23 cellular contexts compared by ENCODE assay signal in genomic region chrX:20248592-20249192, GRCh38. TPM values are rescaled to one million over a fixed set of nuclear protein-coding genes. Genes with fewer than 3 reads are reported as not detected.
DNase-seq lines count a peak whose midpoint lies in the region; ATAC-seq, FAIRE-seq and TF ChIP-seq lines count a peak whose summit lies in the region.
"Had no signal": no experiment of that assay in that cellular context is flagged by ENCODE, and none has a peak within 500 bp of the region (broad histone marks: within the 10 kb centered on the region; RNA-seq: fewer than 3 reads in every experiment).

No MANE protein-coding gene starts in this region.

- peak; percentile 33 for FAIRE-seq in endothelial cell of umbilical vein (lab: Jason Lieb, UNC)
- FAIRE-seq: A204.1 had no signal

- no peaks in the 10 kb centered on the region for H3K27me3 ChIP-seq in CD8-positive, alpha-beta T cell (ENCODE audit: insufficient read depth, low read length)
- H3K27me3 ChIP-seq in endothelial cell of umbilical vein (ENCODE audit: control insufficient read depth in 2 of 2, insufficient read depth in 2 of 2, low read length in 2 of 2) = no peaks in the 10 kb centered on the region
- H3K27me3 ChIP-seq in Peyer's patch = no peaks in the 10 kb centered on the region
- H3K27me3 ChIP-seq: BE2C had no signal

- TF ChIP-seq POLR2A in endothelial cell of umbilical vein (IDR thresholded peaks at IDR 0.05; ENCODE audit: low read depth, low read length) = no peak
- no peak for TF ChIP-seq POLR2A in Peyer's patch (IDR thresholded peaks at IDR 0.05)

- no peak overlapping the region for H3K4me3 Mint-ChIP-seq in activated naive CD4-positive, alpha-beta T cell treated with anti-CD3 and anti-CD28 coated beads, Interleukin-2, amount 10 ng/mL, durations not matched to agents 7 days and 5 days
- no peak overlapping the region for H3K4me3 Mint-ChIP-seq in activated naive CD4-positive, alpha-beta T cell treated with anti-CD3 and anti-CD28 coated beads for 36 hours
- peak overlapping the region; percentile 1 for H3K4me3 Mint-ChIP-seq in CD8-positive, alpha-beta T cell

- H3K4me1 Mint-ChIP-seq in activated naive CD4-positive, alpha-beta T cell treated with anti-CD3 and anti-CD28 coated beads, Interleukin-2, amount 10 ng/mL, durations not matched to agents 7 days and 5 days = peaks cover 27% of the 10 kb centered on the region
- H3K4me1 Mint-ChIP-seq in activated naive CD4-positive, alpha-beta T cell treated with anti-CD3 and anti-CD28 coated beads for 36 hours (ENCODE audit: low read depth) = peaks cover 23% of the 10 kb centered on the region
- peaks cover 47% of the 10 kb centered on the region for H3K4me1 Mint-ChIP-seq in CD8-positive, alpha-beta T cell (ENCODE audit: low read depth)

- no peak overlapping the region for H3K27ac ChIP-seq in CD8-positive, alpha-beta T cell (ENCODE audit: low read depth, low read length)
- H3K27ac ChIP-seq in OCI-LY7 (ENCODE audit: low read depth, low read length, poor library complexity, severe bottlenecking) (no peak overlapping the region), endothelial cell of umbilical vein (ENCODE audit: insufficient read depth, low read depth, low read length) (no peak overlapping the region), Peyer's patch (no peak overlapping the region)
- H3K27ac ChIP-seq: GM23248 had no signal

- no peaks in the 10 kb centered on the region for H3K9me3 Mint-ChIP-seq in activated naive CD4-positive, alpha-beta T cell treated with anti-CD3 and anti-CD28 coated beads, Interleukin-2, amount 10 ng/mL, durations not matched to agents 7 days and 5 days
- no peaks in the 10 kb centered on the region for H3K9me3 Mint-ChIP-seq in activated naive CD4-positive, alpha-beta T cell treated with anti-CD3 and anti-CD28 coated beads for 36 hours
- H3K9me3 Mint-ChIP-seq in CD8-positive, alpha-beta T cell = no peaks in the 10 kb centered on the region

- peak overlapping the region; percentile 70 for H3K27ac Mint-ChIP-seq in activated naive CD4-positive, alpha-beta T cell treated with anti-CD3 and anti-CD28 coated beads, Interleukin-2, amount 10 ng/mL, durations not matched to agents 7 days and 5 days
- no peak overlapping the region for H3K27ac Mint-ChIP-seq in activated naive CD4-positive, alpha-beta T cell treated with anti-CD3 and anti-CD28 coated beads for 36 hours
- peak overlapping the region; percentile 37 for H3K27ac Mint-ChIP-seq in CD8-positive, alpha-beta T cell

- peaks cover 15% of the 10 kb centered on the region for H3K4me1 ChIP-seq in CD8-positive, alpha-beta T cell (ENCODE audit: insufficient read depth, low read length)
- H3K4me1 ChIP-seq in OCI-LY7 (ENCODE audit: insufficient read depth, low read length, poor library complexity, severe bottlenecking) (peaks cover 12% of the 10 kb centered on the region), endothelial cell of umbilical vein (ENCODE audit: control insufficient read depth, extremely low read depth, insufficient read depth, low read length) (no peaks in the 10 kb centered on the region), Peyer's patch (peaks cover 0 to 6% (median 0%) of the 10 kb centered on the region in 4 donors)
- H3K4me1 ChIP-seq: BE2C had no signal

- BruUV-seq in OCI-LY7 (replicated peaks; lab: Mats Ljungman, UMichigan) (no TSS peak), endothelial cell of umbilical vein (replicated peaks; lab: Mats Ljungman, UMichigan) (no TSS peak)

- DNase-seq in activated naive CD4-positive, alpha-beta T cell treated with anti-CD3 and anti-CD28 coated beads, Interleukin-2, amount 10 ng/mL, durations not matched to agents 7 days and 5 days = no peak
- DNase-seq in activated naive CD4-positive, alpha-beta T cell treated with anti-CD3 and anti-CD28 coated beads for 36 hours = no peak
- DNase-seq in CD8-positive, alpha-beta T cell = no peak
- DNase-seq in OCI-LY7 (ENCODE audit: low spot score) = peak; percentile 10
- no peak for DNase-seq in endothelial cell of umbilical vein (ENCODE audit: low read depth, low spot score)
- no peak for DNase-seq in NCI-H146 (lab: John Stamatoyannopoulos, UW)
- DNase-seq in activated CD4-positive, alpha-beta T cell treated with anti-CD3 and anti-CD28 coated beads, Interleukin-2, amount 50 U/mL, for 1 hour = no peak
- DNase-seq in Peyer's patch = no peak
- DNase-seq: BE2C, GDM1, GM23248, KG1, NCI-H1105 treated with DMSO at 0.1 percent for 48 hours, NCI-H1694 treated with DMSO at 0.1 percent for 48 hours, NCI-H2107, NCI-H510A, NCI-H748 treated with DMSO at 0.1 percent for 48 hours, OCI-M1, RPMI8226, SIG-M5 had no signal

- H3K9ac ChIP-seq in endothelial cell of umbilical vein (replicated peaks; ENCODE audit: extremely low read depth, insufficient read depth, low read length) = no peak overlapping the region
- H3K9ac ChIP-seq: GM23248 had no signal

- no peaks in the 10 kb centered on the region for H3K9me3 ChIP-seq in CD8-positive, alpha-beta T cell (ENCODE audit: low read length)
- H3K9me3 ChIP-seq in OCI-LY7 (ENCODE audit: low read length) = no peaks in the 10 kb centered on the region
- no peaks in the 10 kb centered on the region for H3K9me3 ChIP-seq in endothelial cell of umbilical vein (replicated peaks; ENCODE audit: control insufficient read depth, insufficient read depth, low read length)
- no peaks in the 10 kb centered on the region for H3K9me3 ChIP-seq in Peyer's patch
- H3K9me3 ChIP-seq: BE2C, HAP-1 had no signal

- no peaks in the 10 kb centered on the region for H3K27me3 Mint-ChIP-seq in activated naive CD4-positive, alpha-beta T cell treated with anti-CD3 and anti-CD28 coated beads, Interleukin-2, amount 10 ng/mL, durations not matched to agents 7 days and 5 days
- H3K27me3 Mint-ChIP-seq in activated naive CD4-positive, alpha-beta T cell treated with anti-CD3 and anti-CD28 coated beads for 36 hours (ENCODE audit: low read depth) = no peaks in the 10 kb centered on the region
- no peaks in the 10 kb centered on the region for H3K27me3 Mint-ChIP-seq in CD8-positive, alpha-beta T cell (ENCODE audit: low read depth)

- H3K9me1 ChIP-seq in endothelial cell of umbilical vein (replicated peaks; ENCODE audit: control insufficient read depth, extremely low read depth, insufficient read depth, low read length) = no peaks in the 10 kb centered on the region

- H3K36me3 Mint-ChIP-seq in activated naive CD4-positive, alpha-beta T cell treated with anti-CD3 and anti-CD28 coated beads, Interleukin-2, amount 10 ng/mL, durations not matched to agents 7 days and 5 days = peaks cover 12% of the 10 kb centered on the region
- peaks cover 2% of the 10 kb centered on the region for H3K36me3 Mint-ChIP-seq in activated naive CD4-positive, alpha-beta T cell treated with anti-CD3 and anti-CD28 coated beads for 36 hours (ENCODE audit: low read depth)
- peaks cover 18% of the 10 kb centered on the region for H3K36me3 Mint-ChIP-seq in CD8-positive, alpha-beta T cell

- H2AFZ ChIP-seq in OCI-LY7 (ENCODE audit: low read length) (no peak overlapping the region), endothelial cell of umbilical vein (ENCODE audit: low read depth, low read length) (no peak overlapping the region)
- H2AFZ ChIP-seq: GM23248 had no signal

- H3K79me2 ChIP-seq in OCI-LY7 (ENCODE audit: insufficient read depth, low read depth, low read length) (peaks cover 6% of the 10 kb centered on the region; the same call in 1 of the 2 replicates), endothelial cell of umbilical vein (ENCODE audit: control insufficient read depth, insufficient read depth, low read length) (peaks cover 2% of the 10 kb centered on the region)

- intact Hi-C loops in activated naive CD4-positive, alpha-beta T cell treated with anti-CD3 and anti-CD28 coated beads for 36 hours (cut with micrococcal nuclease) = no loop called here
- intact Hi-C loops in CD8-positive, alpha-beta T cell (cut with DNase I, micrococcal nuclease) = no loop called here
- intact Hi-C loops in OCI-LY7 (cut with micrococcal nuclease; ENCODE audit: unreplicated experiment) (no loop called here), endothelial cell of umbilical vein (cut with micrococcal nuclease) (no loop called here)

- CTCF ChIA-PET in activated naive CD4-positive, alpha-beta T cell treated with anti-CD3 and anti-CD28 coated beads, Interleukin-2, amount 10 ng/mL, durations not matched to agents 7 days and 5 days (lab: Charles Lee) = no interaction called here
- CTCF ChIA-PET in activated naive CD4-positive, alpha-beta T cell treated with anti-CD3 and anti-CD28 coated beads for 36 hours (lab: Charles Lee) = no interaction called here
- CTCF ChIA-PET in CD8-positive, alpha-beta T cell (lab: Charles Lee) = no interaction called here
- CTCF ChIA-PET in OCI-LY7 (lab: Charles Lee; ENCODE audit: unreplicated experiment) (no interaction called here), endothelial cell of umbilical vein (lab: Charles Lee) (no interaction called here)

- dilution Hi-C loops in endothelial cell of umbilical vein (cut with MboI; ENCODE audit: extremely low pct_ligation_motif_present, low sequenced_read_pairs) = no loop called here

- no peaks in the 10 kb centered on the region for H3K9me2 ChIP-seq in OCI-LY7 (ENCODE audit: insufficient read depth, low read length)

- no peak for ATAC-seq in CD8-positive, alpha-beta T cell
- ATAC-seq: SK-N-SH treated with all-trans-retinoic acid at 6 μM for 48 hours had no signal

- H3K4me3 ChIP-seq in CD8-positive, alpha-beta T cell (ENCODE audit: low read depth, low read length) = no peak overlapping the region
- no peak overlapping the region for H3K4me3 ChIP-seq in OCI-LY7 (ENCODE audit: low read depth, low read length, poor library complexity, severe bottlenecking)
- no peak overlapping the region for H3K4me3 ChIP-seq in endothelial cell of umbilical vein (replicated peaks in 1 of 3; ENCODE audit: insufficient read depth in 1 of 3, low read depth in 1 of 3, low read length in 3 of 3)
- no peak overlapping the region for H3K4me3 ChIP-seq in Peyer's patch
- H3K4me3 ChIP-seq: GM23248, HAP-1 had no signal

- H3K4me2 ChIP-seq in OCI-LY7 (ENCODE audit: low read length) (no peak overlapping the region), endothelial cell of umbilical vein (ENCODE audit: insufficient read depth, low read length) (no peak overlapping the region)

- H3K36me3 ChIP-seq in CD8-positive, alpha-beta T cell (ENCODE audit: insufficient read depth, low read length) = no peaks in the 10 kb centered on the region
- H3K36me3 ChIP-seq in OCI-LY7 (ENCODE audit: insufficient read depth, low read length) (peaks cover 16% of the 10 kb centered on the region), endothelial cell of umbilical vein (ENCODE audit: control insufficient read depth in 2 of 2, extremely low read depth in 1 of 2, insufficient read depth in 2 of 2, low read length in 2 of 2) (no peaks in the 10 kb centered on the region), Peyer's patch (no peaks in the 10 kb centered on the region)
- H3K36me3 ChIP-seq: BE2C, HAP-1 had no signal

- POLR2A ChIA-PET in CD8-positive, alpha-beta T cell (lab: Charles Lee) = no interaction called here
- POLR2A ChIA-PET in OCI-LY7 (lab: Charles Lee) = interaction anchor here (1.4 kb wide), 1 partner anchor 10 kb away, joined by 3 read pairs; no protein-coding TSS in a partner anchor
- POLR2A ChIA-PET in endothelial cell of umbilical vein (lab: Charles Lee) = no interaction called here

- TF ChIP-seq CTCF in CD8-positive, alpha-beta T cell (IDR thresholded peaks at IDR 0.05) = no peak
- no peak for TF ChIP-seq CTCF in OCI-LY7 (conservative IDR thresholded peaks at IDR 0.05; ENCODE audit: low read length)
- no peak for TF ChIP-seq CTCF in endothelial cell of umbilical vein (IDR thresholded peaks at IDR 0.05; ENCODE audit: extremely low read depth in 1 of 2, insufficient read depth in 1 of 2, low read depth in 1 of 2, low read length in 2 of 2)
- TF ChIP-seq CTCF in Peyer's patch (IDR thresholded peaks at IDR 0.05) = no peak

- H4K20me1 ChIP-seq in OCI-LY7 (ENCODE audit: insufficient read depth, low read length) (no peaks in the 10 kb centered on the region; the same call in 1 of the 2 replicates), endothelial cell of umbilical vein (replicated peaks; ENCODE audit: control insufficient read depth, extremely low read depth, insufficient read depth, low read length) (no peaks in the 10 kb centered on the region)

RNA-seq across cellular contexts. Expression of gene RPS6KA3, which starts 18.0 kb away (rescaled TPM):
- total RNA-seq in activated naive CD4-positive, alpha-beta T cell treated with anti-CD3 and anti-CD28 coated beads for 36 hours = 10 to 100 TPM; 27.7 to 27.9 TPM
- total RNA-seq in CD8-positive, alpha-beta T cell = 10 to 100 TPM; 36.9 to 37.3 TPM
- 14.2 and 21.6 TPM in 2 replicates for total RNA-seq in OCI-LY7 (2014; rRNA removed; shearing (Covaris generic))
- total RNA-seq in OCI-LY7 (2022) (34.3 and 35.4 TPM in 2 replicates), endothelial cell of umbilical vein (61.6 and 63.6 TPM in 2 replicates), Peyer's patch (10 to 100 TPM; 41.1 to 56.7 (median 50.7) TPM)
- 24.4 and 27.7 TPM in 2 replicates for polyA plus RNA-seq in endothelial cell of umbilical vein
- 31.2 and 35.5 TPM in 2 replicates for polyA plus RNA-seq in endothelial cell of umbilical vein (2011; cell fraction: cytosol; rRNA removed)
- 32.1 and 40.2 TPM in 2 replicates for polyA plus RNA-seq in endothelial cell of umbilical vein (2011; cell fraction: nucleus; rRNA removed)
- polyA plus RNA-seq in endothelial cell of umbilical vein (2012) = 57.6 and 68.6 TPM in 2 replicates
- 90.1 and 96.1 TPM in 2 replicates for polyA minus RNA-seq in endothelial cell of umbilical vein
- 51.0 TPM for polyA minus RNA-seq in endothelial cell of umbilical vein (2011; cell fraction: cytosol; rRNA and poly(A)+ RNA removed)
- 30.3 and 38.4 TPM in 2 replicates for polyA minus RNA-seq in endothelial cell of umbilical vein (2011; cell fraction: nucleus; rRNA and poly(A)+ RNA removed)
